21 cellular contexts compared by ENCODE assay signal in the genomic region with DNA sequence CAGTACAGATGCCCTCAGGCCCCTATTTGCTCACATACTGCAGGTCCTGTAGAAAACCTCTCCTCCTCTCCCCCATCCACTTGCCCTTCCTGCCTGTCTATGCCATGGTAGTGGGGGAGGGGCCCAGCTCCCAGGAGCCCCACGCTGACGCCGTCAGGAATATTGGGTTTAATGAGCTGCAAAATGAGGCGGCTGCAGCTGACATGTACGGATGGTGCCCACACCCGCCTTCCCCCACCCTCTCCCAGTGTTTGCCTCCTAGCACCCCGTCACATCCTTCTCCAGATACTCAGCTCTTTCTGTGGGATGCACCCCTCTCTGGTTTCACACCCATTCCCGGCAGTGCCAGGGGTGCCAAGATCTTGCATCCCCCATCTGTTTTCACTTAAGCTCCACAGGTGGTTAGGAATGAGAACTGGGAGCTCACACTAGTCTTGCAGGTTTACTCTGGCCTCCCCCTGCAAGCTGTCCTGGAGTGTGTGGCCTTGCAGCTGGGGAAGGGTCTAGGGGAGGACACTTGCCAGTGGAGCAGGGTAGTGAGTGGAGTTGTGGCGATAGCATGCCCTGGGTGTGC. TPM values are rescaled to one million over a fixed set of nuclear protein-coding genes. Genes with fewer than 3 reads are reported as not detected.
DNase-seq lines count a peak whose midpoint lies in the region; ATAC-seq, FAIRE-seq and TF ChIP-seq lines count a peak whose summit lies in the region.
"Had no signal": no experiment of that assay in that cellular context is flagged by ENCODE, and none has a peak within 500 bp of the region (broad histone marks: within the 10 kb centered on the region; RNA-seq: fewer than 3 reads in every experiment).

No MANE protein-coding gene starts in this region.

- H3K4me3 Mint-ChIP-seq in astrocyte (ENCODE audit: unreplicated experiment), result peak overlapping the region; percentile 54
- peak overlapping the region; percentile 38 for H3K4me3 Mint-ChIP-seq in neural crest cell
- H3K4me3 Mint-ChIP-seq: CD4-positive, alpha-beta T cell had no signal

- no peaks in the 10 kb centered on the region for H3K79me2 ChIP-seq in astrocyte (ENCODE audit: insufficient read depth, low read length)

- ATAC-seq in Right ventricle myocardium superior (ENCODE audit: poor library complexity) (no peak), HG02759 (IDR thresholded peaks at IDR 0.05; ENCODE audit: unreplicated experiment) (no peak)

- intact Hi-C loops in cardiac septum (cut with DNase I), result no loop called here
- intact Hi-C loops in Right ventricle myocardium superior (cut with DNase I), result no loop called here

- H3K9me3 Mint-ChIP-seq in astrocyte (ENCODE audit: unreplicated experiment) (no peaks in the 10 kb centered on the region), neural crest cell (no peaks in the 10 kb centered on the region)
- H3K9me3 Mint-ChIP-seq: CD4-positive, alpha-beta T cell had no signal

- FAIRE-seq in astrocyte (lab: Jason Lieb, UNC), result no peak
- FAIRE-seq in GM12891 (lab: Jason Lieb, UNC), result no peak

- no peak overlapping the region for H3K9ac ChIP-seq in astrocyte (ENCODE audit: low read length)
- H3K9ac ChIP-seq: KMS-11 had no signal

- H3K4me1 Mint-ChIP-seq in astrocyte (ENCODE audit: low read depth, unreplicated experiment), result no peaks in the 10 kb centered on the region
- H3K4me1 Mint-ChIP-seq in neural crest cell, result peaks cover 47% of the 10 kb centered on the region

- no peak overlapping the region for H2AFZ ChIP-seq in astrocyte (ENCODE audit: low read depth, low read length)

- H3K4me1 ChIP-seq in astrocyte (ENCODE audit: insufficient read depth, low read length), result no peaks in the 10 kb centered on the region

- H3K4me3 ChIP-seq in astrocyte (ENCODE audit: insufficient read depth, low read depth, low read length), result no peak overlapping the region
- H3K4me3 ChIP-seq: MG63 had no signal

- TF ChIP-seq CTCF in astrocyte (IDR thresholded peaks at IDR 0.05; ENCODE audit: insufficient read depth, low read depth, low read length) (no peak), neural crest cell (conservative IDR thresholded peaks at IDR 0.05) (no peak)

- H3K4me2 ChIP-seq in astrocyte (ENCODE audit: low read length), result no peak overlapping the region
- H3K4me2 ChIP-seq: KMS-11 had no signal

- H4K20me1 ChIP-seq in astrocyte (ENCODE audit: insufficient read depth, low read length), result peaks cover 31% of the 10 kb centered on the region

- H3K36me3 Mint-ChIP-seq in astrocyte (ENCODE audit: low read depth, unreplicated experiment) (peaks cover 17% of the 10 kb centered on the region), neural crest cell (ENCODE audit: low read depth) (peaks cover 7% of the 10 kb centered on the region)

- H3K36me3 ChIP-seq in astrocyte (ENCODE audit: insufficient read depth, low read length), result peaks cover 4% of the 10 kb centered on the region

- H3K27ac Mint-ChIP-seq in astrocyte (ENCODE audit: unreplicated experiment) (peak overlapping the region; percentile 26), neural crest cell (ENCODE audit: unreplicated experiment) (peak overlapping the region; percentile 67)
- H3K27ac Mint-ChIP-seq: CD4-positive, alpha-beta T cell had no signal

- DNase-seq in cardiac septum (ENCODE audit: low spot score) (peak; percentile 60), Right ventricle myocardium superior (no peak), astrocyte (ENCODE audit: low read depth) (no peak), neural crest cell (ENCODE audit: low read depth, low spot score) (no peak), GM12891 (ENCODE audit: insufficient read length, low spot score) (no peak), superior temporal gyrus (ENCODE audit: extremely low spot score) (no peak)
- DNase-seq: AML-193; Calu3; CD4-positive, alpha-beta T cell; DND-41; GDM1; GOT3; MG63; NCI-H1105; NCI-H2029 treated with DMSO at 0.1 percent for 48 hours; NCI-H526; OCI-M1 had no signal

- no peaks in the 10 kb centered on the region for H3K9me3 ChIP-seq in astrocyte (ENCODE audit: insufficient read depth, low read depth, low read length)
- H3K9me3 ChIP-seq: MG63 had no signal

- TF ChIP-seq POLR2A in GM12891 (IDR thresholded peaks at IDR 0.05; ENCODE audit: low read depth, low read length), result no peak

- no peaks in the 10 kb centered on the region for H3K27me3 Mint-ChIP-seq in astrocyte (ENCODE audit: low read depth, unreplicated experiment)
- H3K27me3 Mint-ChIP-seq in neural crest cell (ENCODE audit: low read depth), result no peaks in the 10 kb centered on the region
- H3K27me3 Mint-ChIP-seq: CD4-positive, alpha-beta T cell had no signal

- no peaks in the 10 kb centered on the region for H3K27me3 ChIP-seq in astrocyte (ENCODE audit: insufficient read depth, low read length)
- H3K27me3 ChIP-seq: MG63 had no signal

- H3K27ac ChIP-seq in astrocyte (ENCODE audit: low read depth, low read length), result no peak overlapping the region
- H3K27ac ChIP-seq: KMS-11, RWPE1 had no signal

TF ChIP-seq in GM12891, 5 proteins besides CTCF, POLR2A, EP300 and RAD21:
- no peak for TF ChIP-seq TAF1 (IDR thresholded peaks at IDR 0.05; ENCODE audit: low read depth, low read length)
- TF ChIP-seq POU2F2 (IDR thresholded peaks at IDR 0.05; ENCODE audit: low read depth, low read length), result no peak
- no peak for TF ChIP-seq POLR2AphosphoS5 (IDR thresholded peaks at IDR 0.05; ENCODE audit: low read depth, low read length)

RNA-seq across cellular contexts. Expression of gene GBX1, which starts 26.1 kb away (rescaled TPM):
- 0.57 TPM for total RNA-seq in cardiac septum
- 2.7 TPM for total RNA-seq in Right ventricle myocardium superior
- not detected in 2 replicates for total RNA-seq in astrocyte
- total RNA-seq in neural crest cell, result 2.0 and 2.4 TPM in 2 replicates
- polyA plus RNA-seq in GM12891 (2012; ENCODE audit: low read depth, missing spikeins), result not detected
- total RNA-seq: Calu3; CD4-positive, alpha-beta T cell; SK-MEL-5 had no signal

RNA-seq across cellular contexts. Expression of gene ASB10, which starts 45.7 kb away (rescaled TPM):
- total RNA-seq in cardiac septum, result 17.3 TPM
- total RNA-seq in Right ventricle myocardium superior, result 42.6 TPM
- total RNA-seq in astrocyte, result not detected in 2 replicates
- not detected in 2 replicates for total RNA-seq in neural crest cell
- polyA plus RNA-seq in GM12891 (2012; ENCODE audit: low read depth, missing spikeins), result not detected
- total RNA-seq: Calu3; CD4-positive, alpha-beta T cell; SK-MEL-5 had no signal

RNA-seq across cellular contexts. Expression of gene AGAP3, which starts 55.1 kb away (rescaled TPM):
- 67.5 TPM for total RNA-seq in cardiac septum
- total RNA-seq in Right ventricle myocardium superior, result 62.7 TPM
- total RNA-seq in astrocyte, result 123 and 156 TPM in 2 replicates
- total RNA-seq in neural crest cell, result 128 and 139 TPM in 2 replicates
- 21.4 TPM for polyA plus RNA-seq in GM12891 (2012; ENCODE audit: low read depth, missing spikeins)

RNA-seq across cellular contexts. Expression of gene TMUB1, which starts 58.1 kb away (rescaled TPM):
- 29.0 TPM for total RNA-seq in cardiac septum
- total RNA-seq in Right ventricle myocardium superior, result 33.9 TPM
- total RNA-seq in astrocyte, result 42.9 and 44.9 TPM in 2 replicates
- total RNA-seq in neural crest cell, result 44.9 and 46.5 TPM in 2 replicates
- 39.5 TPM for polyA plus RNA-seq in GM12891 (2012; ENCODE audit: low read depth, missing spikeins)

Comparison
In these comparisons a context has a peak if more than half of its experiments do, and no peak if none do; other contexts are left out.
1. RNA of gene ASB10, which starts 45.7 kb away (total RNA-seq): 42.6 TPM in Right ventricle myocardium superior (single experiment) and 17.3 TPM in cardiac septum (single experiment); not detected in astrocyte and not detected in neural crest cell; every median in the first group is over 10 times any median in the second.